ENCODE assay signal across 8 cellular contexts in genomic region chr2:109612991-109613921, GRCh38. TPM values are rescaled to one million over a fixed set of nuclear protein-coding genes. Genes with fewer than 3 reads are reported as not detected.
A peak's percentile ranks its signal among the peaks of the same experiment; 100 is the strongest.
DNase-seq lines count a peak whose midpoint lies in the region; ATAC-seq and TF ChIP-seq lines count a peak whose summit lies in the region.

No MANE protein-coding gene starts in this region.

- peak overlapping the region; percentile 51 for H3K4me3 ChIP-seq in CD8-positive, alpha-beta T cell (ENCODE audit: low read depth, low read length)
- H3K4me3 ChIP-seq in heart right ventricle (peak overlapping the region; percentile 53 to 93 (median 77)), ovary (peak overlapping the region; percentile 85)

- no peak for ATAC-seq in CD8-positive, alpha-beta T cell
- ATAC-seq in GM19455 (IDR thresholded peaks at IDR 0.05; ENCODE audit: unreplicated experiment) (peak; percentile 45), heart right ventricle (peak; percentile 27 to 64 (median 48))

- H3K27ac Mint-ChIP-seq in CD8-positive, alpha-beta T cell, result no peak overlapping the region
- H3K27ac Mint-ChIP-seq in activated naive CD8-positive, alpha-beta T cell treated with anti-CD3 and anti-CD28 coated beads for 36 hours, result no peak overlapping the region

- intact Hi-C loops in CD8-positive, alpha-beta T cell (cut with DNase I, micrococcal nuclease), result no loop called here
- intact Hi-C loops in heart right ventricle (cut with DNase I) (loop anchor here in 4 of 10 donors (2.0 to 10.0 kb wide), 6 partner anchors 48 to 82 kb away; no protein-coding TSS in a partner anchor), ovary (cut with DNase I) (loop anchor here in 2 of 4 donors (10.0 kb wide), 1 partner anchor 82 kb away; no protein-coding TSS in a partner anchor)

- TF ChIP-seq EP300 in ovary (IDR thresholded peaks at IDR 0.05), result no peak

- CTCF ChIA-PET in CD8-positive, alpha-beta T cell (lab: Charles Lee), result no interaction called here

- H3K36me3 Mint-ChIP-seq in CD8-positive, alpha-beta T cell, result no peaks in the 10 kb centered on the region
- peaks cover 2% of the 10 kb centered on the region for H3K36me3 Mint-ChIP-seq in activated naive CD8-positive, alpha-beta T cell treated with anti-CD3 and anti-CD28 coated beads for 36 hours

- H3K9me3 ChIP-seq in CD8-positive, alpha-beta T cell (ENCODE audit: low read length), result no peaks in the 10 kb centered on the region
- H3K9me3 ChIP-seq in heart right ventricle (no peaks in the 10 kb centered on the region), ovary (no peaks in the 10 kb centered on the region)

- H3K4me1 Mint-ChIP-seq in CD8-positive, alpha-beta T cell (ENCODE audit: low read depth), result peaks cover 18% of the 10 kb centered on the region
- peaks cover 11% of the 10 kb centered on the region for H3K4me1 Mint-ChIP-seq in activated naive CD8-positive, alpha-beta T cell treated with anti-CD3 and anti-CD28 coated beads for 36 hours

- H3K4me3 Mint-ChIP-seq in CD8-positive, alpha-beta T cell, result peak overlapping the region; percentile 62
- H3K4me3 Mint-ChIP-seq in activated naive CD8-positive, alpha-beta T cell treated with anti-CD3 and anti-CD28 coated beads for 36 hours, result peak overlapping the region; percentile 78

- peaks cover 62% of the 10 kb centered on the region for H3K27me3 Mint-ChIP-seq in CD8-positive, alpha-beta T cell (ENCODE audit: low read depth)
- peaks cover 80% of the 10 kb centered on the region for H3K27me3 Mint-ChIP-seq in activated naive CD8-positive, alpha-beta T cell treated with anti-CD3 and anti-CD28 coated beads for 36 hours

- peaks cover 4% of the 10 kb centered on the region for H3K9me3 Mint-ChIP-seq in CD8-positive, alpha-beta T cell
- H3K9me3 Mint-ChIP-seq in activated naive CD8-positive, alpha-beta T cell treated with anti-CD3 and anti-CD28 coated beads for 36 hours, result peaks cover 4% of the 10 kb centered on the region

- TF ChIP-seq CTCF in CD8-positive, alpha-beta T cell (IDR thresholded peaks at IDR 0.05), result no peak
- no peak for TF ChIP-seq CTCF in heart right ventricle (IDR thresholded peaks at IDR 0.05)
- no peak for TF ChIP-seq CTCF in ovary (IDR thresholded peaks at IDR 0.05)

- peaks cover 3% of the 10 kb centered on the region for H3K4me1 ChIP-seq in CD8-positive, alpha-beta T cell (ENCODE audit: insufficient read depth, low read length)
- H3K4me1 ChIP-seq in heart right ventricle, result peaks cover 0 to 59% (median 34%) of the 10 kb centered on the region in 9 donors
- H3K4me1 ChIP-seq in ovary (ENCODE audit: insufficient read depth), result peaks cover 18% of the 10 kb centered on the region

- POLR2A ChIA-PET in CD8-positive, alpha-beta T cell (lab: Charles Lee), result no interaction called here

- peaks cover 31% of the 10 kb centered on the region for H3K27me3 ChIP-seq in CD8-positive, alpha-beta T cell (ENCODE audit: insufficient read depth, low read length)
- H3K27me3 ChIP-seq in heart right ventricle (peaks cover 0 to 75% (median 0%) of the 10 kb centered on the region in 7 donors), ovary (no peaks in the 10 kb centered on the region)

- TF ChIP-seq POLR2A in ovary (IDR thresholded peaks at IDR 0.05), result no peak

- no peak for DNase-seq in CD8-positive, alpha-beta T cell
- DNase-seq in HT-29 (ENCODE audit: low spot score) (peak; percentile 53), heart right ventricle (peak; percentile 73 to 76), ovary (peak; percentile 63 to 83 (median 80)), NCI-H1048 (lab: John Stamatoyannopoulos, UW) (no peak)
- peak; percentile 3 for DNase-seq in activated naive CD8-positive, alpha-beta T cell treated with anti-CD3 and anti-CD28 coated beads for 36 hours
- no peak for DNase-seq in activated naive CD4-positive, alpha-beta T cell treated with anti-CD3 and anti-CD28 coated beads, Interleukin-2, amount 50 U/mL, for 16 hours

- H3K27ac ChIP-seq in CD8-positive, alpha-beta T cell (ENCODE audit: low read depth, low read length), result no peak overlapping the region
- H3K27ac ChIP-seq in heart right ventricle, result peak overlapping the region; percentile 95 to 99 (median 99)
- peak overlapping the region; percentile 98 to 99 for H3K27ac ChIP-seq in ovary

- no peaks in the 10 kb centered on the region for H3K36me3 ChIP-seq in CD8-positive, alpha-beta T cell (ENCODE audit: insufficient read depth, low read length)
- H3K36me3 ChIP-seq in heart right ventricle (no peaks in the 10 kb centered on the region), ovary (no peaks in the 10 kb centered on the region)

- 1% methylated on average over 59 to 83 of the region's 83 CpGs for WGBS in heart right ventricle, 2 donors
- WGBS in ovary, 3 donors, result 1% methylated on average over 32 to 83 of the region's 83 CpGs

RNA-seq across cellular contexts. Expression of gene SEPTIN10, which starts 0.5 kb away (rescaled TPM):
- 1 to 10 TPM in 1 of 2 experiments, under 1 TPM in 1; 0.39 to 1.4 TPM for total RNA-seq in CD8-positive, alpha-beta T cell
- total RNA-seq in HT-29 (2014; rRNA removed; shearing (Covaris generic)), result 25.6 and 37.9 TPM in 2 replicates
- under 1 TPM; 0.21 to 0.56 TPM for total RNA-seq in activated naive CD8-positive, alpha-beta T cell treated with anti-CD3 and anti-CD28 coated beads for 36 hours
- 10 to 100 TPM; 39.8 to 61.0 (median 53.0) TPM for total RNA-seq in heart right ventricle
- 10 to 100 TPM; 20.9 to 21.6 TPM for polyA plus RNA-seq in heart right ventricle
- total RNA-seq in ovary, result 10 to 100 TPM; 71.6 to 93.8 (median 78.0) TPM
- 10 to 100 TPM; 48.9 to 59.0 TPM for polyA plus RNA-seq in ovary

RNA-seq across cellular contexts. Expression of gene SOWAHC, which starts 0.9 kb away (rescaled TPM):
- total RNA-seq in CD8-positive, alpha-beta T cell, result under 1 TPM; 0.24 to 0.28 TPM
- 51.6 and 56.5 TPM in 2 replicates for total RNA-seq in HT-29 (2014; rRNA removed; shearing (Covaris generic))
- under 1 TPM; 0.14 to 0.31 TPM for total RNA-seq in activated naive CD8-positive, alpha-beta T cell treated with anti-CD3 and anti-CD28 coated beads for 36 hours
- 1 to 10 TPM; 1.7 to 3.9 (median 2.1) TPM for total RNA-seq in heart right ventricle
- 1 to 10 TPM; 1.1 to 1.2 TPM for polyA plus RNA-seq in heart right ventricle
- 10 to 100 TPM; 13.9 to 36.1 (median 17.0) TPM for total RNA-seq in ovary
- polyA plus RNA-seq in ovary, result 1 to 10 TPM; 9.5 to 9.9 TPM

Comparison
In these comparisons a context has a peak if more than half of its experiments do, and no peak if none do; other contexts are left out.
1. DNase-seq: peak in HT-29 (single experiment), activated naive CD8-positive, alpha-beta T cell treated with anti-CD3 and anti-CD28 coated beads for 36 hours (single experiment), heart right ventricle (2 of 2) and ovary (5 of 5); none in CD8-positive, alpha-beta T cell (0 of 7), NCI-H1048 (single experiment) and activated naive CD4-positive, alpha-beta T cell treated with anti-CD3 and anti-CD28 coated beads, Interleukin-2, amount 50 U/mL, for 16 hours (single experiment).
2. RNA of gene SEPTIN10, which starts 0.5 kb away (total RNA-seq): 71.6 to 93.8 TPM in ovary, 39.8 to 61.0 TPM in heart right ventricle and 25.6 to 37.9 TPM in HT-29; 0.39 to 1.4 TPM in CD8-positive, alpha-beta T cell and 0.21 to 0.56 TPM in activated naive CD8-positive, alpha-beta T cell treated with anti-CD3 and anti-CD28 coated beads for 36 hours; every median in the first group is over 10 times any median in the second.
3. Peak in every context shown above with its lines, with median percentiles within 50 percentile points of each other: H3K4me3 ChIP-seq.